ENCODE assay signal across 8 cellular contexts in the genomic region with DNA sequence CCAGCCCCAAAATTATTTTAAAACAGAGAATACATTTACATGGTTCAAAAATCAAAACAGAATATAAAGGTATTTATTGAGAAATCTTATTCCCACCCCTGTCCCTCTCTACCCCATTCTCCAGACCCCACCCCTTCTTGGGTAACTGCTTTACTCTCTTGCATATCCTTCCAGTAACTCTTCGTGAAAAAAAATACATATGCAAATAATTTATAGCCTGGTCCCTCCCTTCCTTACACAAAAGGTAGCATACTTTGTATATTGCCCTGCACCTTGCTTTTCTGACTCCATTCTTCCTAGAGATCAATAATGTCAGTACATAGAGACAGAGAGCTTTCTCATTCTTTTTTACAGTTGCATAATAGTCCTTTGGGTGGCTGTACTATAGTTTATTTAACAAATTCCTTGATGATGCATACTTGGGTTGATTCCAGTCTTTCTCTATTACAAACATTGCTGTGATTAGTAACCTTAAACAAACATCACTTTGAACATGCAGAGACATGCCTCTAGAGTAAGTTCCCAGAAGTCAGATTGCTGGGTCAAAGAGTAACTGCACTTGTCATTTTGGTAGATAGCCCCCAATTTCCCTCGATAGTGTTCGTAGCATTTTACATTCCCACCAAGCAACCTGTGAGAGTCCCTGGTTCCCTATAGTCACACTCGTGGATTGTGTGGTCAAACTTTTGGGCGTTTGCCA.
DNase-seq lines count a peak whose midpoint lies in the region; ATAC-seq and TF ChIP-seq lines count a peak whose summit lies in the region.
"Had no signal": no experiment of that assay in that cellular context is flagged by ENCODE, and none has a peak within 500 bp of the region (broad histone marks: within the 10 kb centered on the region; RNA-seq: fewer than 3 reads in every experiment).

No MANE protein-coding gene starts in this region.

- no peak overlapping the region for H3K4me3 ChIP-seq in foreskin fibroblast (ENCODE audit: low read depth in 1 of 2, low read length in 2 of 2)

- TF ChIP-seq CTCF in foreskin fibroblast (IDR thresholded peaks at IDR 0.05; ENCODE audit: low read depth, low read length) = no peak

- DNase-seq in HPDE6-E6E7 (ENCODE audit: extremely low spot score) (peak; percentile 76), foreskin fibroblast (peak; percentile 85 to 94), stromal cell of bone marrow (ENCODE audit: low read depth) (peak; percentile 96), NCI-H2081 (lab: John Stamatoyannopoulos, UW) (no peak), NK-92 (lab: John Stamatoyannopoulos, UW; ENCODE audit: unreplicated experiment) (no peak)
- DNase-seq: H7 had no signal

- ATAC-seq in SK-N-SH treated with all-trans-retinoic acid at 6 μM for 48 hours = peak; percentile 26; the same call in 1 of the 3 replicates
- no peak for ATAC-seq in GM21381 (IDR thresholded peaks at IDR 0.05; ENCODE audit: unreplicated experiment)

TF ChIP-seq in SK-N-SH treated with all-trans-retinoic acid at 6 μM for 48 hours, 23 proteins besides CTCF, POLR2A, EP300 and RAD21:
- TF ChIP-seq TOX (CRISPR knock-in tag; IDR thresholded peaks at IDR 0.05; ENCODE audit: borderline replicate concordance) (no peak), ISL1 (CRISPR knock-in tag; IDR thresholded peaks at IDR 0.05) (peak; percentile 34)
TF ChIP-seq in SK-N-SH treated with all-trans-retinoic acid at 6 μM for 48 hours: peak in this region for 1.

Comparison
In these comparisons a context has a peak if more than half of its experiments do, and no peak if none do; other contexts are left out.
1. DNase-seq: peak in HPDE6-E6E7 (single experiment), foreskin fibroblast (2 of 2) and stromal cell of bone marrow (single experiment); none in NCI-H2081 (0 of 2) and NK-92 (single experiment).